ENCODE assay signal across 18 cellular contexts in genomic region chr13:99636728-99637353, GRCh38. TPM values are rescaled to one million over a fixed set of nuclear protein-coding genes. Genes with fewer than 3 reads are reported as not detected.
DNase-seq lines count a peak whose midpoint lies in the region; ATAC-seq and TF ChIP-seq lines count a peak whose summit lies in the region.
"Had no signal": no experiment of that assay in that cellular context is flagged by ENCODE, and none has a peak within 500 bp of the region (broad histone marks: within the 10 kb centered on the region; RNA-seq: fewer than 3 reads in every experiment).

No MANE protein-coding gene starts in this region.

- TF ChIP-seq POLR2A in spleen (IDR thresholded peaks at IDR 0.05), result no peak

- intact Hi-C loops in spleen (cut with DNase I; ENCODE audit: low total_unique reads) (no loop called here), cardiac septum (cut with DNase I) (no loop called here)

- peaks cover 0 to 9% (median 0%) of the 10 kb centered on the region in 6 donors for H3K4me1 ChIP-seq in spleen

- H3K27ac ChIP-seq in spleen, result no peak overlapping the region
- H3K27ac ChIP-seq: SK-N-MC had no signal

- WGBS in spleen, 5 donors, result 59 to 89% (median 83%) methylated on average over 7 of the region's 7 CpGs

- ATAC-seq in GM19397 (IDR thresholded peaks at IDR 0.05; ENCODE audit: unreplicated experiment) (peak; percentile 87), HG02642 (IDR thresholded peaks at IDR 0.05; ENCODE audit: poor library complexity, unreplicated experiment) (peak; percentile 89), HG03378 (IDR thresholded peaks at IDR 0.05; ENCODE audit: unreplicated experiment) (peak; percentile 86)
- ATAC-seq: WTC11 had no signal

- H3K27me3 ChIP-seq in spleen (replicated peaks in 1 of 7), result no peaks in the 10 kb centered on the region

- peak; percentile 21 for DNase-seq in GM12864 (ENCODE audit: low read depth)
- DNase-seq in stimulated activated CD4-positive, alpha-beta T cell treated with anti-CD3 and anti-CD28 coated beads, Interleukin-4, amount 100 ng/mL, for 1 hour, result no peak
- DNase-seq in NCI-H2029 (lab: John Stamatoyannopoulos, UW), result no peak
- DNase-seq in spleen, result no peak
- DNase-seq in cardiac septum (ENCODE audit: low spot score), result no peak
- DNase-seq: amniotic stem cell; cortex of kidney; DMS 273 treated with DMSO at 0.1 percent for 48 hours; KBM-7; NCI-H187; NK-92 treated with Interleukin-12 subunit alpha and Interleukin-12 subunit beta, amount 100 ng/mL, for 24 hours; stimulated activated CD4-positive, alpha-beta T cell treated with anti-CD3 and anti-CD28 coated beads, Interleukin-2, amount 100 ng/mL, for 24 hours; stimulated activated naive CD4-positive, alpha-beta T cell treated with Interleukin-2 at 50 U/mL for 16 hours had no signal

- H3K9me3 ChIP-seq in spleen, result peaks cover 0 to 10% (median 6%) of the 10 kb centered on the region in 8 donors

- H3K4me3 ChIP-seq in GM12864 (ENCODE audit: low read depth, low read length), result no peak overlapping the region
- H3K4me3 ChIP-seq in spleen, result no peak overlapping the region
- H3K4me3 ChIP-seq: SK-N-MC had no signal

- TF ChIP-seq CTCF in GM12864 (IDR thresholded peaks at IDR 0.05; ENCODE audit: low read depth, low read length, missing control alignments) (no peak), spleen (IDR thresholded peaks at IDR 0.05 in 8 of 11, conservative IDR thresholded peaks at IDR 0.05 in 3 of 11) (no peak)

- H3K36me3 ChIP-seq in spleen, result no peaks in the 10 kb centered on the region

RNA-seq across cellular contexts. Expression of gene CLYBL, which starts 30.4 kb away (rescaled TPM):
- total RNA-seq in spleen, result 10 to 100 TPM in 3 of 7 donors, 1 to 10 TPM in 4; 4.7 to 13.8 (median 8.9) TPM
- 10 to 100 TPM in 1 of 3 donors, 1 to 10 TPM in 2; 6.9 to 11.3 (median 9.5) TPM for polyA plus RNA-seq in spleen
- total RNA-seq in cardiac septum, result 25.5 TPM
